In the genomic region with DNA sequence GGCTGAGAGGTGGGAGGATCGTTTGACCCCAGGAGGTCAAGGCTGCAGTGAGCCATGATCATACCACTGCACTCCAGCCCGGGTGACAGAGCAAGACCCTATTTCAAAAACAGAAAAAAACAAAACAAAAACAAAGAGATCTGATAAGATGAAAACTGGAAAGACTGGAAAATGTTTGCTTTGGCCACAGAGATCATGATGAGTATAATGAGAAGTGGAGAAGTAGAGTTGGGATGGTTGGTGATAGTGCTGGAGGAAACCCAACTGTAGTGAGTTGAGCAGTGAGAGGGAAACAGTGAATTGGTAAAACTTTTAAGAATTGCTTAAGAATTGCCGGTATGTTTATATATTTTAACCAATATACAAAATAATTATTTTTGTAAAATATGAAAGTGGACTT, we compare ENCODE assay signal across 15 cellular contexts. TPM values are rescaled to one million over a fixed set of nuclear protein-coding genes. Genes with fewer than 3 reads are reported as not detected.
A peak's percentile ranks its signal among the peaks of the same experiment; 100 is the strongest.
DNase-seq lines count a peak whose midpoint lies in the region; ATAC-seq and TF ChIP-seq lines count a peak whose summit lies in the region.
"Had no signal": no experiment of that assay in that cellular context is flagged by ENCODE, and none has a peak within 500 bp of the region (broad histone marks: within the 10 kb centered on the region; RNA-seq: fewer than 3 reads in every experiment).

No MANE protein-coding gene starts in this region.

- H3K9me3 Mint-ChIP-seq in CD4-positive, alpha-beta T cell: no peaks in the 10 kb centered on the region
- peaks cover 7% of the 10 kb centered on the region for H3K9me3 Mint-ChIP-seq in osteocyte (ENCODE audit: unreplicated experiment)
- no peaks in the 10 kb centered on the region for H3K9me3 Mint-ChIP-seq in natural killer cell
- H3K9me3 Mint-ChIP-seq in type B pancreatic cell: no peaks in the 10 kb centered on the region

- DNase-seq in NCI-H2196 (lab: John Stamatoyannopoulos, UW; ENCODE audit: unreplicated experiment) (peak; percentile 5), NCI-H2196 treated with DMSO at 0.1 percent for 48 hours (lab: John Stamatoyannopoulos, UW; ENCODE audit: unreplicated experiment) (no peak), T-helper 17 cell (no peak), osteocyte (ENCODE audit: extremely low spot score, unreplicated experiment) (no peak), NCI-H187 (lab: John Stamatoyannopoulos, UW) (no peak), natural killer cell (no peak), type B pancreatic cell (ENCODE audit: extremely low spot score, unreplicated experiment) (no peak)
- no peak for DNase-seq in CD4-positive, alpha-beta T cell
- DNase-seq: CD4-positive, alpha-beta memory T cell; GM23248 had no signal

- no peaks in the 10 kb centered on the region for H3K27me3 ChIP-seq in CD4-positive, alpha-beta T cell (ENCODE audit: control insufficient read depth, insufficient read depth, low read length)
- H3K27me3 ChIP-seq: BLaER1 treated with 17β-estradiol and CSF1 and Interleukin-3, amounts not matched to agents 10 nM and 100 nM had no signal

- TF ChIP-seq CTCF in CD4-positive, alpha-beta T cell (IDR thresholded peaks at IDR 0.05): no peak
- TF ChIP-seq CTCF in osteocyte (IDR thresholded peaks at IDR 0.05) (no peak), natural killer cell (IDR thresholded peaks at IDR 0.05) (no peak), type B pancreatic cell (conservative IDR thresholded peaks at IDR 0.05) (no peak)

- H3K9me3 ChIP-seq in CD4-positive, alpha-beta T cell (ENCODE audit: control insufficient read depth, low read length): no peaks in the 10 kb centered on the region
- H3K9me3 ChIP-seq in T-helper 17 cell (ENCODE audit: control insufficient read depth, low read length, poor library complexity, severe bottlenecking): no peaks in the 10 kb centered on the region
- H3K9me3 ChIP-seq: HAP-1 had no signal

- CTCF ChIA-PET in CD4-positive, alpha-beta T cell (lab: Charles Lee): no interaction called here

- ATAC-seq in CD4-positive, alpha-beta T cell (ENCODE audit: poor library complexity): no peak
- ATAC-seq in T-helper 17 cell: no peak
- ATAC-seq in natural killer cell: no peak
- ATAC-seq: HepG2 had no signal

- no peaks in the 10 kb centered on the region for H3K27me3 Mint-ChIP-seq in CD4-positive, alpha-beta T cell
- H3K27me3 Mint-ChIP-seq in T-helper 17 cell (no peaks in the 10 kb centered on the region), osteocyte (ENCODE audit: unreplicated experiment) (no peaks in the 10 kb centered on the region), natural killer cell (ENCODE audit: low read depth in 2 of 2) (no peaks in the 10 kb centered on the region), type B pancreatic cell (no peaks in the 10 kb centered on the region)
- H3K27me3 Mint-ChIP-seq: B cell; CD4-positive, alpha-beta memory T cell; IgD-negative memory B cell had no signal

- H3K4me1 Mint-ChIP-seq in CD4-positive, alpha-beta T cell (ENCODE audit: low read depth): no peaks in the 10 kb centered on the region
- H3K4me1 Mint-ChIP-seq in T-helper 17 cell: peaks cover 3% of the 10 kb centered on the region
- H3K4me1 Mint-ChIP-seq in osteocyte (ENCODE audit: unreplicated experiment): peaks cover 4% of the 10 kb centered on the region
- peaks cover 0 to 12% of the 10 kb centered on the region in 2 donors for H3K4me1 Mint-ChIP-seq in natural killer cell
- no peaks in the 10 kb centered on the region for H3K4me1 Mint-ChIP-seq in type B pancreatic cell (ENCODE audit: unreplicated experiment)
- H3K4me1 Mint-ChIP-seq: B cell, IgD-negative memory B cell had no signal

- peaks cover 82% of the 10 kb centered on the region for H3K36me3 Mint-ChIP-seq in CD4-positive, alpha-beta T cell (ENCODE audit: low read depth)
- peaks cover 23% of the 10 kb centered on the region for H3K36me3 Mint-ChIP-seq in T-helper 17 cell (ENCODE audit: low read depth)
- H3K36me3 Mint-ChIP-seq in osteocyte (ENCODE audit: unreplicated experiment): peaks cover 54% of the 10 kb centered on the region
- H3K36me3 Mint-ChIP-seq in natural killer cell: peaks cover 21% of the 10 kb centered on the region
- H3K36me3 Mint-ChIP-seq in type B pancreatic cell: peaks cover 42% of the 10 kb centered on the region

- POLR2A ChIA-PET in CD4-positive, alpha-beta T cell (lab: Charles Lee): no interaction called here

- no peak overlapping the region for H3K4me3 Mint-ChIP-seq in CD4-positive, alpha-beta T cell
- H3K4me3 Mint-ChIP-seq in T-helper 17 cell: no peak overlapping the region
- no peak overlapping the region for H3K4me3 Mint-ChIP-seq in osteocyte (ENCODE audit: unreplicated experiment)
- H3K4me3 Mint-ChIP-seq in natural killer cell: no peak overlapping the region
- H3K4me3 Mint-ChIP-seq in type B pancreatic cell: no peak overlapping the region
- H3K4me3 Mint-ChIP-seq: B cell; CD4-positive, alpha-beta memory T cell; IgD-negative memory B cell had no signal

- H3K27ac Mint-ChIP-seq in CD4-positive, alpha-beta T cell: peak overlapping the region; percentile 29
- peak overlapping the region; percentile 1 for H3K27ac Mint-ChIP-seq in T-helper 17 cell
- H3K27ac Mint-ChIP-seq in osteocyte (ENCODE audit: unreplicated experiment): peak overlapping the region; percentile 21
- H3K27ac Mint-ChIP-seq in natural killer cell: no peak overlapping the region
- no peak overlapping the region for H3K27ac Mint-ChIP-seq in type B pancreatic cell
- H3K27ac Mint-ChIP-seq: B cell, IgD-negative memory B cell had no signal

- intact Hi-C loops in CD4-positive, alpha-beta T cell (cut with DNase I, micrococcal nuclease): no loop called here
- intact Hi-C loops in natural killer cell (cut with micrococcal nuclease): no loop called here

- no peak overlapping the region for H3K27ac ChIP-seq in CD4-positive, alpha-beta T cell (ENCODE audit: low read depth, low read length)
- H3K27ac ChIP-seq: BLaER1 treated with 17β-estradiol and CSF1 and Interleukin-3, amounts not matched to agents 10 nM and 100 nM; GM23248 had no signal

RNA-seq across cellular contexts. Expression of gene MON2, which starts 39.2 kb away (rescaled TPM):
- total RNA-seq in CD4-positive, alpha-beta T cell: 10 to 100 TPM; 51.8 to 52.6 TPM
- 10 to 100 TPM; 62.2 to 71.0 TPM for total RNA-seq in T-helper 17 cell
- 53.4 and 64.0 TPM in 2 replicates for total RNA-seq in osteocyte
- total RNA-seq in natural killer cell: 100 to 1,000 TPM in 1 of 3 donors, 10 to 100 TPM in 2; 80.0 to 100 (median 86.7) TPM
- total RNA-seq in type B pancreatic cell (ENCODE audit: low replicate concordance): 44.2 and 47.4 TPM in 2 replicates

Comparison
In these comparisons a context has a peak if more than half of its experiments do, and no peak if none do; other contexts are left out.
1. H3K27ac Mint-ChIP-seq: peak in CD4-positive, alpha-beta T cell (single experiment), T-helper 17 cell (single experiment) and osteocyte (single experiment); none in natural killer cell (0 of 2) and type B pancreatic cell (single experiment).